ENCODE assay signal across 8 cellular contexts in genomic region chr9:14322211-14323082, GRCh38. TPM values are rescaled to one million over a fixed set of nuclear protein-coding genes. Genes with fewer than 3 reads are reported as not detected.
DNase-seq lines count a peak whose midpoint lies in the region; ATAC-seq and TF ChIP-seq lines count a peak whose summit lies in the region.

No MANE protein-coding gene starts in this region.

- H3K4me1 ChIP-seq in DND-41 (ENCODE audit: insufficient read depth, low read length) (peaks cover 11% of the 10 kb centered on the region; the same call in 1 of the 2 replicates), HUES64 (ENCODE audit: insufficient read depth, low read length) (peaks cover 48% of the 10 kb centered on the region), Peyer's patch (peaks cover 0 to 14% (median 0%) of the 10 kb centered on the region in 4 donors), stomach (peaks cover 7 to 54% (median 32%) of the 10 kb centered on the region in 4 donors)

- H3K27ac ChIP-seq in DND-41 (ENCODE audit: low read length) (peak overlapping the region; percentile 67), HUES64 (ENCODE audit: low read depth, low read length) (peak overlapping the region; percentile 73), Peyer's patch (peak overlapping the region; percentile 71 to 95 (median 84)), stomach (peak overlapping the region; percentile 93 to 100 (median 98))

- H3K36me3 ChIP-seq in DND-41 (ENCODE audit: insufficient read depth, low read length) (no peaks in the 10 kb centered on the region), HUES64 (ENCODE audit: insufficient read depth, low read length) (no peaks in the 10 kb centered on the region), Peyer's patch (no peaks in the 10 kb centered on the region), stomach (no peaks in the 10 kb centered on the region)

- ATAC-seq in DND-41 (ENCODE audit: insufficient read depth, low read depth): peak; percentile 88
- peak; percentile 90 for ATAC-seq in GM21526 (IDR thresholded peaks at IDR 0.05; ENCODE audit: low FRiP score, unreplicated experiment)

- peak in 1 of 2 donors; percentile 73 for TF ChIP-seq POLR2A in Peyer's patch (IDR thresholded peaks at IDR 0.05)
- TF ChIP-seq POLR2A in stomach (IDR thresholded peaks at IDR 0.05): no peak

- H3K4me2 ChIP-seq in DND-41 (ENCODE audit: insufficient read depth, low read length): peak overlapping the region; percentile 57

- under 1% methylated on average over 97 of the region's 98 CpGs for whole genome bisulfite sequencing in HUES64
- WGBS in stomach, 5 donors: 0 to 1% (median 0%) methylated on average over 44 to 98 of the region's 98 CpGs

- TF ChIP-seq CTCF in DND-41 (IDR thresholded peaks at IDR 0.05; ENCODE audit: borderline replicate concordance, extremely low read depth, low read length, poor library complexity, severe bottlenecking) (no peak), Peyer's patch (IDR thresholded peaks at IDR 0.05) (peak in 4 of 6 experiments; percentile 39 to 74 (median 68)), fibroblast of villous mesenchyme (IDR thresholded peaks at IDR 0.05; ENCODE audit: insufficient read depth, low read depth, low read length) (peak; percentile 49), neural crest cell (conservative IDR thresholded peaks at IDR 0.05) (peak; percentile 62), stomach (IDR thresholded peaks at IDR 0.05) (peak in 5 of 7 experiments; percentile 19 to 70 (median 40))

- H3K27me3 Mint-ChIP-seq in neural crest cell (ENCODE audit: low read depth): peaks cover 71% of the 10 kb centered on the region

- no peak for TF ChIP-seq EP300 in stomach (IDR thresholded peaks at IDR 0.05)

- H3K36me3 Mint-ChIP-seq in neural crest cell (ENCODE audit: low read depth): no peaks in the 10 kb centered on the region

- H4K20me1 ChIP-seq in DND-41 (ENCODE audit: insufficient read depth, low read length): no peaks in the 10 kb centered on the region

- H3K4me3 Mint-ChIP-seq in neural crest cell: peak overlapping the region; percentile 89

- peak overlapping the region; percentile 95 for H3K27ac Mint-ChIP-seq in neural crest cell (ENCODE audit: unreplicated experiment)

- H2AFZ ChIP-seq in DND-41 (ENCODE audit: low read depth, low read length): peak overlapping the region; percentile 33

- DNase-seq in DND-41 (peak; percentile 78), Peyer's patch (peak; percentile 54 to 95 (median 93)), fibroblast of villous mesenchyme (ENCODE audit: low read depth) (peak; percentile 90), neural crest cell (ENCODE audit: low read depth, low spot score) (peak; percentile 82), stomach (peak; percentile 94)
- DNase-seq in activated effector memory CD4-positive, alpha-beta T cell treated with Interleukin-2 at 50 U/mL for 16 hours: peak; percentile 60

- H3K4me1 Mint-ChIP-seq in neural crest cell: peaks cover 35% of the 10 kb centered on the region

- H3K79me2 ChIP-seq in DND-41 (ENCODE audit: insufficient read depth, low read length): no peaks in the 10 kb centered on the region

- H3K27me3 ChIP-seq in DND-41 (ENCODE audit: insufficient read depth, low read length, poor library complexity) (no peaks in the 10 kb centered on the region), HUES64 (ENCODE audit: insufficient read depth, low read length) (peaks cover 69% of the 10 kb centered on the region), Peyer's patch (no peaks in the 10 kb centered on the region), stomach (no peaks in the 10 kb centered on the region)

- H3K4me3 ChIP-seq in DND-41 (ENCODE audit: low read depth in 1 of 2, low read length in 2 of 2): peak overlapping the region; percentile 15 to 53; a peak in 3 of 4 replicates
- H3K4me3 ChIP-seq in HUES64 (ENCODE audit: low read length): peak overlapping the region; percentile 72
- H3K4me3 ChIP-seq in Peyer's patch: peak overlapping the region; percentile 49 to 79 (median 67)
- peak overlapping the region; percentile 69 for H3K4me3 ChIP-seq in fibroblast of villous mesenchyme (ENCODE audit: low read depth, low read length)
- peak overlapping the region; percentile 58 to 75 (median 64) for H3K4me3 ChIP-seq in stomach

- peak overlapping the region; percentile 58 for H3K9ac ChIP-seq in DND-41 (ENCODE audit: low read depth, low read length)
- H3K9ac ChIP-seq in HUES64 (ENCODE audit: low read depth, low read length): peak overlapping the region; percentile 89

- intact Hi-C loops in stomach (cut with DNase I; ENCODE audit: low total_unique reads): no loop called here

- H3K9me3 ChIP-seq in DND-41 (ENCODE audit: insufficient read depth, low read length, severe bottlenecking): no peaks in the 10 kb centered on the region
- no peaks in the 10 kb centered on the region for H3K9me3 ChIP-seq in HUES64 (ENCODE audit: insufficient read depth, low read depth, low read length)
- H3K9me3 ChIP-seq in Peyer's patch: no peaks in the 10 kb centered on the region
- no peaks in the 10 kb centered on the region for H3K9me3 ChIP-seq in stomach

- H3K9me3 Mint-ChIP-seq in neural crest cell: no peaks in the 10 kb centered on the region

RNA-seq across cellular contexts. Expression of gene NFIB, which starts 8.5 kb away (rescaled TPM):
- 1.9 TPM for polyA plus RNA-seq in HUES64 (2013, experiment 1 of 2)
- polyA plus RNA-seq in HUES64 (2013, experiment 2 of 2): 2.5 TPM
- 100 to 1,000 TPM in 3 of 4 donors, 10 to 100 TPM in 1; 89.7 to 229 (median 159) TPM for total RNA-seq in Peyer's patch
- total RNA-seq in fibroblast of villous mesenchyme: 5.8 and 12.1 TPM in 2 replicates
- 2.9 and 3.7 TPM in 2 replicates for total RNA-seq in neural crest cell
- total RNA-seq in stomach: 100 to 1,000 TPM in 4 of 5 donors, 10 to 100 TPM in 1; 30.1 to 624 (median 148) TPM
- polyA plus RNA-seq in stomach: 1 to 10 TPM; 6.7 to 9.4 (median 7.7) TPM

Comparison
In these comparisons a context has a peak if more than half of its experiments do, and no peak if none do; other contexts are left out.
1. Peak in every context shown above with its lines: DNase-seq, ATAC-seq, H3K4me3 ChIP-seq and H3K27ac ChIP-seq.